In the genomic region with DNA sequence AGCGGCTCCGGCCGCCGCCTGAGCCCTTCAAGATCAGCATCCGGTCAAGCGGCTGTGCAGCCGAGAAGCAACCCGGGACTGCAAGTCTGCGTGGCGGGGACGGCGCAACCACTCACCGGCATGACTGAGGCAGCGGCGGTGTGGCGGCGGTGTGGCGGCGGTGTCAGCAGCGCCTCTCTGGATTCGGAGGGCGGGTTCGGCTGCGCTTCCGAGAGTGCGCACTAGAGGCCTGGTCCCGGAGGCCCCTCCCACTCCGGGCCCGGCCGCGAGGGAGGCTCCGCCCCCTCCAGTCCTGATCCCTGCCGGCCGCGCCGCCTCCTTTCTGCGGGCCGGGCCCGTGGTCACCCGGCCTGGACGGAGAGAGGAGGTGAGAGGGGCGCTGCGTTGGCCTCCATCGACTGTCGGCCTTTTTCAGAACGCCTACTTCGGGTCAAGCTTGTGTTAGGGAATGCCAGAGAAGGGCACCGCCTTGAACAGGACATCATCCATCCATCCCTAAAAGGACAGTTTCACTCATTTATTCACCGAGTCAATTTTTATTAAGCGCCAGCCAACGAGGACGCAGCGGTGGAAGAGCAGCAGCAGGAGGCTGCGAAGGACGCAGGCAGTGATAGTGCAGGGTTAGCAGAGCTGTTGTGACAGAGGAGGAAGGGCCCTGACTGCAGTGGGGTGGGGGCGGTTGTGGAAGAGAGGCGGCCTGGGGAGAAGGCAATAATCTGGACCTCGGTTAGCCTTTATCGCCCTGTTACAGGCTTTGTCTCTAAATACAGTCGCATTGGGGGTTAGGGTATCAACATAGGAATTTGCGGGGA, we compare ENCODE assay signal across 8 cellular contexts. TPM values are rescaled to one million over a fixed set of nuclear protein-coding genes. Genes with fewer than 3 reads are reported as not detected.
DNase-seq lines count a peak whose midpoint lies in the region; ATAC-seq and TF ChIP-seq lines count a peak whose summit lies in the region.

A gene with protein sequence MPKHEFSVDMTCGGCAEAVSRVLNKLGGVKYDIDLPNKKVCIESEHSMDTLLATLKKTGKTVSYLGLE (minus strand): TSS at position 202 of the 812 bp plus-strand sequence. CDS start 80 bp downstream, at position 122.

- DNase-seq in Caco-2 (peak; percentile 89 to 96), HPDE6-E6E7 (ENCODE audit: extremely low spot score) (peak; percentile 99), activated T-cell treated with anti-CD3 and anti-CD28 coated beads for 24 hours (ENCODE audit: low read depth) (peak; percentile 89), epidermal melanocyte (ENCODE audit: insufficient read length, low spot score) (peak; percentile 95), mucosa of descending colon (peak; percentile 94 to 96 (median 94))
- peak; percentile 86 for DNase-seq in stimulated activated CD8-positive, alpha-beta memory T cell treated with anti-CD3 and anti-CD28 coated beads, Interleukin-4, amount 100 ng/mL, for 24 hours (ENCODE audit: low read depth)

- H3K4me3 ChIP-seq in Caco-2 (ENCODE audit: low read depth, low read length) (peak within 1 kb of the TSS; percentile 74), OCI-LY3 (ENCODE audit: low read length) (peak within 1 kb of the TSS; percentile 89), mucosa of descending colon (peak within 1 kb of the TSS; percentile 39)

- peaks cover 13% of the 10 kb centered on the region for H3K79me2 ChIP-seq in OCI-LY3 (ENCODE audit: low read length)

- no peaks in the 10 kb centered on the region for H3K27me3 ChIP-seq in Caco-2 (replicated peaks; ENCODE audit: control insufficient read depth, insufficient read depth, low read length)
- no peaks in the 10 kb centered on the region for H3K27me3 ChIP-seq in OCI-LY3 (ENCODE audit: low read depth, low read length)

- CTCF ChIA-PET in Caco-2 (lab: Charles Lee), result interaction anchor here (0.6 to 1.6 kb wide), 3 partner anchors 12 to 1268 kb away, joined by 4 read pairs; no protein-coding TSS in a partner anchor

- H3K9ac ChIP-seq in OCI-LY3 (ENCODE audit: low read length), result peak within 1 kb of the TSS; percentile 81

- TSS peak; percentile 52 for BruUV-seq in Caco-2 (replicated peaks; lab: Mats Ljungman, UMichigan)

- peak within 1 kb of the TSS; percentile 94 for H2AFZ ChIP-seq in OCI-LY3 (ENCODE audit: low read depth, low read length)

- H3K36me3 Mint-ChIP-seq in Caco-2 (ENCODE audit: insufficient read depth, unreplicated experiment), result peaks cover 3% of the 10 kb centered on the region

- no peaks in the 10 kb centered on the region for H3K9me3 Mint-ChIP-seq in Caco-2 (ENCODE audit: unreplicated experiment)

- peak within 1 kb of the TSS; percentile 94 for H3K27ac Mint-ChIP-seq in Caco-2 (ENCODE audit: unreplicated experiment)

- TF ChIP-seq CTCF in Caco-2 (IDR thresholded peaks at IDR 0.05; ENCODE audit: insufficient read depth in 1 of 2, low read depth in 1 of 2, low read length in 1 of 2, severe bottlenecking in 1 of 2, unreplicated experiment in 1 of 2) (peak in 1 of 2 experiments; percentile 10), OCI-LY3 (IDR thresholded peaks at IDR 0.05; ENCODE audit: low read depth, low read length) (no peak), mucosa of descending colon (IDR thresholded peaks at IDR 0.05) (no peak)

- H3K4me1 ChIP-seq in Caco-2, result peaks cover 40% of the 10 kb centered on the region
- peaks cover 23% of the 10 kb centered on the region for H3K4me1 ChIP-seq in OCI-LY3 (ENCODE audit: low read length)
- peaks cover 33% of the 10 kb centered on the region for H3K4me1 ChIP-seq in mucosa of descending colon (ENCODE audit: low read depth)

- H3K4me1 Mint-ChIP-seq in Caco-2 (ENCODE audit: low read depth, unreplicated experiment), result peaks cover 16% of the 10 kb centered on the region

- ATAC-seq in GM19467 (IDR thresholded peaks at IDR 0.05; ENCODE audit: unreplicated experiment) (peak; percentile 93), mucosa of descending colon (peak; percentile 100)

- peak within 1 kb of the TSS; percentile 99 for H3K4me2 ChIP-seq in OCI-LY3 (ENCODE audit: low read length)

- no peaks in the 10 kb centered on the region for H3K9me3 ChIP-seq in Caco-2
- no peaks in the 10 kb centered on the region for H3K9me3 ChIP-seq in OCI-LY3 (ENCODE audit: insufficient read depth, low read length)
- H3K9me3 ChIP-seq in mucosa of descending colon, result no peaks in the 10 kb centered on the region

- intact Hi-C loops in Caco-2 (cut with micrococcal nuclease; ENCODE audit: unreplicated experiment) (loop anchor here (1.0 kb wide), 1 partner anchor 13 kb away; a partner anchor contains a TSS), mucosa of descending colon (cut with DNase I, micrococcal nuclease) (no loop called here)

- peak within 1 kb of the TSS; percentile 90 for H3K4me3 Mint-ChIP-seq in Caco-2 (ENCODE audit: unreplicated experiment)

- H3K27ac ChIP-seq in OCI-LY3 (ENCODE audit: low read length), result no peak within 1 kb of the TSS

- H3K27me3 Mint-ChIP-seq in Caco-2 (ENCODE audit: insufficient read depth, unreplicated experiment), result no peaks in the 10 kb centered on the region

- no peaks in the 10 kb centered on the region for H4K20me1 ChIP-seq in OCI-LY3 (ENCODE audit: insufficient read depth, low read length)

- H3K36me3 ChIP-seq in Caco-2 (ENCODE audit: control insufficient read depth, insufficient read depth, low read length), result no peaks in the 10 kb centered on the region
- H3K36me3 ChIP-seq in OCI-LY3 (replicated peaks; ENCODE audit: low read depth, low read length), result no peaks in the 10 kb centered on the region
- H3K36me3 ChIP-seq in mucosa of descending colon (ENCODE audit: low read depth), result no peaks in the 10 kb centered on the region

- POLR2A ChIA-PET in Caco-2 (lab: Charles Lee), result interaction anchor here (0.5 to 1.2 kb wide), 2 partner anchors 13 to 1000 kb away, joined by 3 read pairs; a partner anchor contains a TSS

RNA-seq across cellular contexts. Expression of the gene that starts here (rescaled TPM):
- total RNA-seq in Caco-2 (2022) (135 and 139 TPM in 2 replicates), mucosa of descending colon (10 to 100 TPM; 52.5 to 54.8 (median 53.6) TPM)

Comparison
In these comparisons a context has a peak if more than half of its experiments do, and no peak if none do; other contexts are left out.
1. H3K4me3 ChIP-seq: peak in every context shown above with its lines; median percentile 89 in OCI-LY3; 74 in Caco-2; 39 in mucosa of descending colon.